ENCODE assay signal across 13 cellular contexts in genomic region chr4:19748470-19748869, GRCh38.
DNase-seq lines count a peak whose midpoint lies in the region; TF ChIP-seq lines count a peak whose summit lies in the region.
"Had no signal": no experiment of that assay in that cellular context is flagged by ENCODE, and none has a peak within 500 bp of the region (broad histone marks: within the 10 kb centered on the region; RNA-seq: fewer than 3 reads in every experiment).

No MANE protein-coding gene starts in this region.

- no peak overlapping the region for H3K4me3 Mint-ChIP-seq in nephron progenitor cell
- H3K4me3 Mint-ChIP-seq: effector memory CD8-positive, alpha-beta T cell; natural killer cell had no signal

- H3K27ac Mint-ChIP-seq in nephron progenitor cell = no peak overlapping the region
- H3K27ac Mint-ChIP-seq: effector memory CD8-positive, alpha-beta T cell; natural killer cell had no signal

- H3K27me3 ChIP-seq in suprapubic skin = no peaks in the 10 kb centered on the region

- H3K27ac ChIP-seq in suprapubic skin = peak overlapping the region; percentile 44

- peaks cover 25% of the 10 kb centered on the region for H3K4me1 Mint-ChIP-seq in nephron progenitor cell
- H3K4me1 Mint-ChIP-seq: natural killer cell had no signal

- no peak for TF ChIP-seq CTCF in cardiac fibroblast (IDR thresholded peaks at IDR 0.05; ENCODE audit: low read depth, low read length)
- TF ChIP-seq CTCF in suprapubic skin (IDR thresholded peaks at IDR 0.05) = no peak
- TF ChIP-seq CTCF in nephron progenitor cell (IDR thresholded peaks at IDR 0.05) = no peak

- TF ChIP-seq POLR2A in suprapubic skin (IDR thresholded peaks at IDR 0.05) = no peak

- 45% methylated on average over 3 of the region's 3 CpGs for WGBS in suprapubic skin

- peaks cover 3% of the 10 kb centered on the region for H3K27me3 Mint-ChIP-seq in nephron progenitor cell (ENCODE audit: low read depth, poor library complexity)
- H3K27me3 Mint-ChIP-seq: effector memory CD8-positive, alpha-beta T cell had no signal

- no peak for TF ChIP-seq EP300 in suprapubic skin (IDR thresholded peaks at IDR 0.05)

- H3K9me3 Mint-ChIP-seq in nephron progenitor cell = no peaks in the 10 kb centered on the region

- H3K36me3 ChIP-seq in suprapubic skin = no peaks in the 10 kb centered on the region

- peak; percentile 77 for DNase-seq in GM04503 (ENCODE audit: low read depth)
- DNase-seq in cardiac fibroblast (ENCODE audit: low read depth in 2 of 2) = peak; percentile 84 to 94
- DNase-seq in iris pigment epithelial cell (ENCODE audit: low read depth) = peak; percentile 93
- peak in 1 of 2 donors; percentile 69 for DNase-seq in suprapubic skin (ENCODE audit: low spot score in 2 of 2)
- no peak for DNase-seq in nephron progenitor cell
- DNase-seq in NCI-H2107 treated with DMSO at 0.1 percent for 48 hours (lab: John Stamatoyannopoulos, UW; ENCODE audit: unreplicated experiment) = no peak
- DNase-seq in NOMO-1 (lab: John Stamatoyannopoulos, UW; ENCODE audit: unreplicated experiment in 2 of 2) = no peak
- DNase-seq in dermis blood vessel endothelial cell = no peak
- DNase-seq: effector memory CD8-positive, alpha-beta T cell; natural killer cell; NCI-H748 treated with DMSO at 0.1 percent for 48 hours; SK-N-SH; stimulated activated CD4-positive, alpha-beta T cell treated with anti-CD3 and anti-CD28 coated beads, Interleukin-12 subunit alpha, Interleukin-12 subunit beta, amount 100 ng/mL, for 4 hours had no signal

- H3K36me3 Mint-ChIP-seq in nephron progenitor cell (ENCODE audit: low read depth) = no peaks in the 10 kb centered on the region
- H3K36me3 Mint-ChIP-seq: natural killer cell had no signal

- peaks cover 5% of the 10 kb centered on the region for H3K4me1 ChIP-seq in suprapubic skin

- no peak overlapping the region for H3K4me3 ChIP-seq in cardiac fibroblast (replicated peaks in 1 of 2; ENCODE audit: low read depth in 2 of 2, low read length in 2 of 2)
- no peak overlapping the region for H3K4me3 ChIP-seq in suprapubic skin

- no peaks in the 10 kb centered on the region for H3K9me3 ChIP-seq in suprapubic skin
- H3K9me3 ChIP-seq: SK-N-SH had no signal

Comparison
In these comparisons a context has a peak if more than half of its experiments do, and no peak if none do; other contexts are left out.
1. DNase-seq: peak in GM04503 (single experiment), cardiac fibroblast (2 of 2) and iris pigment epithelial cell (single experiment); none in nephron progenitor cell (single experiment), NCI-H2107 treated with DMSO at 0.1 percent for 48 hours (single experiment), NOMO-1 (0 of 2) and dermis blood vessel endothelial cell (single experiment).